In genomic region chr10:93475871-93476270, GRCh38 we compare ENCODE assay signal across 12 cellular contexts. TPM values are rescaled to one million over a fixed set of nuclear protein-coding genes. Genes with fewer than 3 reads are reported as not detected.
DNase-seq lines count a peak whose midpoint lies in the region; ATAC-seq and TF ChIP-seq lines count a peak whose summit lies in the region.
"Had no signal": no experiment of that assay in that cellular context is flagged by ENCODE, and none has a peak within 500 bp of the region (broad histone marks: within the 10 kb centered on the region; RNA-seq: fewer than 3 reads in every experiment).

No MANE protein-coding gene starts in this region.

- H3K4me3 ChIP-seq in fibroblast of lung (replicated peaks in 1 of 4; ENCODE audit: control extremely low read depth in 1 of 4, insufficient read depth in 1 of 4, low read depth in 3 of 4, low read length in 4 of 4) (no peak overlapping the region), skeletal muscle satellite cell (ENCODE audit: low read length) (peak overlapping the region; percentile 3)

- DNase-seq in ELR (ENCODE audit: low read depth) (peak; percentile 97), RWPE1 (ENCODE audit: low spot score) (peak; percentile 91), fibroblast of lung (ENCODE audit: low read depth in 2 of 2) (peak in 1 of 2 donors; percentile 97), NCI-H1694 treated with DMSO at 0.1 percent for 48 hours (lab: John Stamatoyannopoulos, UW) (no peak), NCI-H2081 treated with DMSO at 0.1 percent for 48 hours (lab: John Stamatoyannopoulos, UW) (no peak)
- DNase-seq: DMS153; NCI-H2227 treated with DMSO at 0.1 percent for 48 hours; right cardiac atrium; stimulated activated CD8-positive, alpha-beta memory T cell treated with anti-CD3 and anti-CD28 coated beads, Interleukin-4, amount 100 ng/mL, for 48 hours had no signal

- POLR2A ChIA-PET in RWPE1 (lab: Yijun Ruan, JAX; ENCODE audit: low non-redundant PET) = interaction anchor here (0.6 to 1.0 kb wide), 5 partner anchors 14 to 96 kb away, joined by 4 to 7 read pairs (median 6); no protein-coding TSS in a partner anchor

- CTCF ChIA-PET in RWPE1 (lab: Yijun Ruan, JAX) = interaction anchor here (1.2 kb wide), 1 partner anchor 100 kb away, joined by 3 read pairs; no protein-coding TSS in a partner anchor

- H3K4me1 ChIP-seq in fibroblast of lung (ENCODE audit: control insufficient read depth, extremely low read depth, insufficient read depth, low read length) = peaks cover 48% of the 10 kb centered on the region
- H3K4me1 ChIP-seq in skeletal muscle satellite cell (ENCODE audit: control insufficient read depth, insufficient read depth, low read length) = peaks cover 71% of the 10 kb centered on the region

- no peaks in the 10 kb centered on the region for H4K20me1 ChIP-seq in fibroblast of lung (ENCODE audit: control insufficient read depth, extremely low read depth, insufficient read depth, low read length)

- peak overlapping the region; percentile 9 for H3K4me2 ChIP-seq in fibroblast of lung (ENCODE audit: extremely low read depth, insufficient read depth, low read length)
- H3K4me2 ChIP-seq in skeletal muscle satellite cell (ENCODE audit: low read length) = peak overlapping the region; percentile 16

- no peak for ATAC-seq in GM18502 (IDR thresholded peaks at IDR 0.05; ENCODE audit: poor library complexity, unreplicated experiment)
- ATAC-seq in GM18870 (IDR thresholded peaks at IDR 0.05; ENCODE audit: unreplicated experiment) = no peak

- no peaks in the 10 kb centered on the region for H3K27me3 ChIP-seq in fibroblast of lung (ENCODE audit: control insufficient read depth, insufficient read depth, low read length)
- H3K27me3 ChIP-seq in skeletal muscle satellite cell (ENCODE audit: control insufficient read depth, insufficient read depth, low read length) = no peaks in the 10 kb centered on the region

- no peak overlapping the region for H2AFZ ChIP-seq in fibroblast of lung (ENCODE audit: low read length)

- H3K9ac ChIP-seq in fibroblast of lung (ENCODE audit: insufficient read depth, low read length) (no peak overlapping the region), skeletal muscle satellite cell (ENCODE audit: low read depth, low read length) (peak overlapping the region; percentile 36)

- H3K9me3 ChIP-seq in fibroblast of lung (ENCODE audit: control insufficient read depth, insufficient read depth, low read depth, low read length) (no peaks in the 10 kb centered on the region), skeletal muscle satellite cell (replicated peaks; ENCODE audit: low read length) (no peaks in the 10 kb centered on the region)

- peaks cover 10% of the 10 kb centered on the region for H3K36me3 ChIP-seq in fibroblast of lung (ENCODE audit: control insufficient read depth, insufficient read depth, low read length)
- peaks cover 64% of the 10 kb centered on the region for H3K36me3 ChIP-seq in skeletal muscle satellite cell (ENCODE audit: insufficient read depth, low read length)

- peak overlapping the region; percentile 90 for H3K27ac ChIP-seq in RWPE1
- peak overlapping the region; percentile 55 for H3K27ac ChIP-seq in fibroblast of lung (ENCODE audit: insufficient read depth, low read length)

- TF ChIP-seq CTCF in RWPE1 (conservative IDR thresholded peaks at IDR 0.05; ENCODE audit: low read depth) (no peak), fibroblast of lung (conservative IDR thresholded peaks at IDR 0.05 in 1 of 2, IDR thresholded peaks at IDR 0.05 in 1 of 2; ENCODE audit: low read depth in 1 of 2, low read length in 2 of 2) (no peak)

- peaks cover 87% of the 10 kb centered on the region for H3K79me2 ChIP-seq in fibroblast of lung (ENCODE audit: control insufficient read depth, insufficient read depth, low read length)

RNA-seq across cellular contexts. Expression of gene MYOF, which starts 6.3 kb away (rescaled TPM):
- total RNA-seq in fibroblast of lung = 161 and 298 TPM in 2 replicates
- polyA plus RNA-seq in fibroblast of lung = 215 and 314 TPM in 2 replicates
- 184 and 340 TPM in 2 replicates for polyA plus RNA-seq in fibroblast of lung (2012)
- polyA minus RNA-seq in fibroblast of lung (ENCODE audit: low replicate concordance) = 121 and 188 TPM in 2 replicates
- 168 and 212 TPM in 2 replicates for total RNA-seq in skeletal muscle satellite cell (2012; rRNA removed)

RNA-seq across cellular contexts. Expression of gene CEP55, which starts 20.5 kb away (rescaled TPM):
- 2.1 and 19.0 TPM in 2 replicates for total RNA-seq in fibroblast of lung
- 16.1 and 51.6 TPM in 2 replicates for polyA plus RNA-seq in fibroblast of lung
- polyA plus RNA-seq in fibroblast of lung (2012) = 10.1 and 35.8 TPM in 2 replicates
- polyA minus RNA-seq in fibroblast of lung (ENCODE audit: low replicate concordance) = 2.0 and 2.1 TPM in 2 replicates
- 21.5 and 29.3 TPM in 2 replicates for total RNA-seq in skeletal muscle satellite cell (2012; rRNA removed)

Comparison
In these comparisons a context has a peak if more than half of its experiments do, and no peak if none do; other contexts are left out.
1. DNase-seq: peak in ELR (single experiment) and RWPE1 (single experiment); none in NCI-H1694 treated with DMSO at 0.1 percent for 48 hours (single experiment) and NCI-H2081 treated with DMSO at 0.1 percent for 48 hours (single experiment).